In genomic region chr2:179180242-179180641, GRCh38 we compare ENCODE assay signal across 20 cellular contexts.
DNase-seq lines count a peak whose midpoint lies in the region; ATAC-seq, FAIRE-seq and TF ChIP-seq lines count a peak whose summit lies in the region.
"Had no signal": no experiment of that assay in that cellular context is flagged by ENCODE, and none has a peak within 500 bp of the region (broad histone marks: within the 10 kb centered on the region; RNA-seq: fewer than 3 reads in every experiment).

No MANE protein-coding gene starts in this region.

- H2BK120ac ChIP-seq in H1 (replicated peaks; ENCODE audit: low read depth, low read length), result no peak overlapping the region

- H2BK20ac ChIP-seq in H1 (ENCODE audit: low read length), result no peak overlapping the region

- H3K4me3 ChIP-seq in HepG2 (replicated peaks in 1 of 3; ENCODE audit: insufficient read depth in 1 of 3, low read depth in 2 of 3, low read length in 3 of 3), result no peak overlapping the region
- no peak overlapping the region for H3K4me3 ChIP-seq in right lobe of liver
- peak overlapping the region in 1 of 4 experiments; percentile 27; a peak in 1 of 8 replicates for H3K4me3 ChIP-seq in H1 (ENCODE audit: extremely low read depth in 1 of 4, insufficient read depth in 2 of 4, low read depth in 3 of 4, low read length in 4 of 4)
- H3K4me3 ChIP-seq in aorta (ENCODE audit: low read length in 2 of 2), result no peak overlapping the region
- H3K4me3 ChIP-seq: BLaER1 treated with 17β-estradiol and CSF1 and Interleukin-3, amounts not matched to agents 10 nM and 100 nM; MG63 had no signal

- no peak overlapping the region for H2BK15ac ChIP-seq in H1 (ENCODE audit: low read length)

- peak; percentile 84 for ATAC-seq in HepG2
- ATAC-seq in right lobe of liver, result no peak
- no peak for ATAC-seq in aorta (ENCODE audit: low FRiP score)
- ATAC-seq in GM21423 (IDR thresholded peaks at IDR 0.05; ENCODE audit: unreplicated experiment), result no peak
- ATAC-seq: HCT116 had no signal

- no peaks in the 10 kb centered on the region for H3K79me1 ChIP-seq in H1 (ENCODE audit: low read depth, low read length)

- no peak overlapping the region for H4K5ac ChIP-seq in H1 (ENCODE audit: insufficient read length, low read depth, low read length)

- H2AFZ ChIP-seq in HepG2 (ENCODE audit: low read length) (no peak overlapping the region), H1 (ENCODE audit: low read length) (no peak overlapping the region)

- no peak for TF ChIP-seq CTCF in HepG2 (CRISPR knock-in tag; IDR thresholded peaks at IDR 0.05)
- TF ChIP-seq CTCF in right lobe of liver (IDR thresholded peaks at IDR 0.05), result no peak
- TF ChIP-seq CTCF in H1 (IDR thresholded peaks at IDR 0.05; ENCODE audit: control extremely low read depth in 1 of 3, insufficient read depth in 1 of 3, low read depth in 1 of 3, low read length in 3 of 3), result no peak

- H3K56ac ChIP-seq in H1 (replicated peaks; ENCODE audit: insufficient read length, low read depth, low read length), result no peak overlapping the region

- TF ChIP-seq RAD21 in HepG2 (CRISPR knock-in tag; IDR thresholded peaks at IDR 0.05) (no peak), H1 (IDR thresholded peaks at IDR 0.05 in 1 of 2, conservative IDR thresholded peaks at IDR 0.05 in 1 of 2; ENCODE audit: low read depth in 2 of 2, low read length in 2 of 2) (no peak)

- H2BK12ac ChIP-seq in H1 (ENCODE audit: low read depth, low read length), result no peak overlapping the region

- H2BK5ac ChIP-seq in H1 (ENCODE audit: low read depth, low read length), result no peak overlapping the region

- no peak overlapping the region for H4K8ac ChIP-seq in H1 (ENCODE audit: extremely low read depth, insufficient read depth, low read length)

- FAIRE-seq in HepG2 (lab: Jason Lieb, UNC), result peak; percentile 57
- peak; percentile 80 for FAIRE-seq in H1 (lab: Jason Lieb, UNC)
- FAIRE-seq: RCC 7860 had no signal

- peaks cover 13 to 64% of the 10 kb centered on the region in 2 experiments for H3K36me3 ChIP-seq in HepG2 (replicated peaks in 1 of 2; ENCODE audit: control insufficient read depth in 1 of 2, insufficient read depth in 2 of 2, low read length in 2 of 2)
- H3K36me3 ChIP-seq in right lobe of liver, result no peaks in the 10 kb centered on the region
- no peaks in the 10 kb centered on the region; a peak in 1 of 8 replicates for H3K36me3 ChIP-seq in H1 (ENCODE audit: control insufficient read depth in 2 of 4, insufficient read depth in 4 of 4, low read length in 3 of 4)
- peaks cover 0 to 4% of the 10 kb centered on the region in 2 donors for H3K36me3 ChIP-seq in aorta (ENCODE audit: control insufficient read depth in 1 of 2, insufficient read depth in 2 of 2, low read length in 1 of 2)
- H3K36me3 ChIP-seq: MG63 had no signal

- peaks cover 30% of the 10 kb centered on the region for H3K4me1 ChIP-seq in HepG2 (ENCODE audit: insufficient read depth, low read length)
- no peaks in the 10 kb centered on the region for H3K4me1 ChIP-seq in right lobe of liver
- H3K4me1 ChIP-seq in H1 (replicated peaks in 1 of 4; ENCODE audit: control insufficient read depth in 3 of 4, insufficient read depth in 4 of 4, low read length in 3 of 4), result peaks cover 2 to 13% (median 8%) of the 10 kb centered on the region in 4 experiments; a peak in 3 of 7 replicates
- peaks cover 0 to 3% of the 10 kb centered on the region in 2 donors for H3K4me1 ChIP-seq in aorta (ENCODE audit: control insufficient read depth in 1 of 2, insufficient read depth in 2 of 2, low read length in 2 of 2)
- H3K4me1 ChIP-seq: BLaER1 treated with 17β-estradiol and CSF1 and Interleukin-3, amounts not matched to agents 10 nM and 100 nM had no signal

- H4K91ac ChIP-seq in H1 (replicated peaks; ENCODE audit: insufficient read length, low read length), result no peak overlapping the region

- DNase-seq in HepG2 (ENCODE audit: low spot score), result peak; percentile 75
- no peak for DNase-seq in right lobe of liver
- DNase-seq in H1 (ENCODE audit: low read depth in 1 of 2, low spot score in 2 of 2), result no peak
- peak; percentile 13 for DNase-seq in iPS-NIHi7 (ENCODE audit: extremely low spot score)
- DNase-seq in aorta, result no peak
- DNase-seq in effector CD4-positive, alpha-beta T cell, result no peak
- DNase-seq in posterior cingulate gyrus, result no peak
- DNase-seq: DMS 273 treated with DMSO at 0.1 percent for 48 hours, EL, MG63, NCI-H1417 treated with DMSO at 0.1 percent for 48 hours, NCI-H2029 treated with DMSO at 0.1 percent for 48 hours, NCI-H510A treated with DMSO at 0.1 percent for 48 hours, SHP77 had no signal

- H3K27me3 ChIP-seq in HepG2 (ENCODE audit: control insufficient read depth in 1 of 2, insufficient read depth in 2 of 2, low read length in 2 of 2) (no peaks in the 10 kb centered on the region), right lobe of liver (no peaks in the 10 kb centered on the region), H1 (replicated peaks in 1 of 4; ENCODE audit: control insufficient read depth in 3 of 4, extremely low read depth in 1 of 4, insufficient read depth in 3 of 4, low read length in 3 of 4) (no peaks in the 10 kb centered on the region), aorta (ENCODE audit: control insufficient read depth in 1 of 2, insufficient read depth in 2 of 2, low read length in 1 of 2) (no peaks in the 10 kb centered on the region)
- H3K27me3 ChIP-seq: BLaER1 treated with 17β-estradiol and CSF1 and Interleukin-3, amounts not matched to agents 10 nM and 100 nM; MG63 had no signal

- POLR2A ChIA-PET in HepG2 (lab: Yijun Ruan, JAX), result no interaction called here
- POLR2A ChIA-PET in H1 (lab: Charles Lee; ENCODE audit: partially characterized antibody), result no interaction called here

- in situ Hi-C loops in HepG2 (cut with HindIII; ENCODE audit: extremely low pct_ligation_motif_present, low pct_unique_long_range_greater_than_20kb), result no loop called here

- H3K18ac ChIP-seq in H1 (ENCODE audit: extremely low read depth, low read length), result no peak overlapping the region

- no peak overlapping the region for H3K14ac ChIP-seq in H1 (ENCODE audit: insufficient read length)

- no peak overlapping the region for H3K4ac ChIP-seq in H1 (replicated peaks; ENCODE audit: insufficient read length, low read depth, low read length)

- BruUV-seq in HepG2 (replicated peaks; lab: Mats Ljungman, UMichigan), result no TSS peak

- H3K79me2 ChIP-seq in HepG2 (ENCODE audit: insufficient read depth, low read length) (peaks cover 34% of the 10 kb centered on the region), H1 (ENCODE audit: control insufficient read depth in 1 of 2, insufficient read depth in 2 of 2, low read length in 2 of 2) (no peaks in the 10 kb centered on the region; a peak in 1 of 4 replicates)

- no peak overlapping the region for H3K23ac ChIP-seq in H1 (ENCODE audit: insufficient read length)

- H3K9ac ChIP-seq in HepG2 (ENCODE audit: insufficient read depth, low read depth, low read length) (no peak overlapping the region), H1 (replicated peaks in 1 of 4; ENCODE audit: extremely low read depth in 1 of 4, low read depth in 3 of 4, low read length in 3 of 4) (no peak overlapping the region)
- H3K9ac ChIP-seq: BLaER1 treated with 17β-estradiol and CSF1 and Interleukin-3, amounts not matched to agents 10 nM and 100 nM had no signal

- H3K9me3 ChIP-seq in HepG2 (ENCODE audit: low read length) (no peaks in the 10 kb centered on the region), right lobe of liver (no peaks in the 10 kb centered on the region), H1 (ENCODE audit: insufficient read depth in 2 of 2, low read depth in 1 of 2, low read length in 1 of 2) (no peaks in the 10 kb centered on the region), aorta (ENCODE audit: control insufficient read depth, low read length) (no peaks in the 10 kb centered on the region)
- H3K9me3 ChIP-seq: BLaER1 treated with 17β-estradiol and CSF1 and Interleukin-3, amounts not matched to agents 10 nM and 100 nM; MG63 had no signal

- TF ChIP-seq EP300 in HepG2 (IDR thresholded peaks at IDR 0.05; ENCODE audit: low read depth in 2 of 2, low read length in 2 of 2) (no peak), HepG2 (CRISPR knock-in tag; IDR thresholded peaks at IDR 0.05; ENCODE audit: borderline replicate concordance) (no peak), H1 (IDR thresholded peaks at IDR 0.05; ENCODE audit: borderline replicate concordance in 1 of 2, low read depth in 2 of 2, low read length in 2 of 2) (peak in 1 of 2 experiments; percentile 89; a peak in 1 of 3 replicates)

- no peak overlapping the region for H2AK5ac ChIP-seq in H1 (ENCODE audit: low read depth, low read length)

- WGBS in HepG2 (ENCODE audit: low lambda C conversion rate), result 65% methylated on average over 2 of the region's 2 CpGs
- WGBS in right lobe of liver (ENCODE audit: insufficient coverage, low coverage, low lambda C conversion rate, missing lambda C conversion rate), result 65% methylated on average over 2 of the region's 2 CpGs
- WGBS in H1 (ENCODE audit: extremely low coverage in 1 of 2, insufficient coverage in 1 of 2, insufficient read length in 1 of 2, insufficient replicate concordance in 2 of 2, low coverage in 1 of 2, low lambda C conversion rate in 2 of 2, missing lambda C conversion rate in 1 of 2), 2 experiments, result 21% methylated on average over 2 of the region's 2 CpGs; no CpG with 5 or more reads in 1 of the 2 experiments
- WGBS in aorta, 2 donors, result 58 to 65% methylated on average over 2 of the region's 2 CpGs

- no peaks in the 10 kb centered on the region for H3K23me2 ChIP-seq in H1 (ENCODE audit: low read depth, low read length)

- H3K4me2 ChIP-seq in HepG2 (ENCODE audit: low read depth, low read length) (no peak overlapping the region), H1 (ENCODE audit: insufficient read depth in 1 of 2, low read depth in 2 of 2, low read length in 2 of 2) (peak overlapping the region in 1 of 2 experiments; percentile 24; a peak in 2 of 4 replicates)
- H3K4me2 ChIP-seq: BLaER1 treated with 17β-estradiol and CSF1 and Interleukin-3, amounts not matched to agents 10 nM and 100 nM had no signal

- intact Hi-C loops in HepG2 (cut with micrococcal nuclease; ENCODE audit: unreplicated experiment) (no loop called here), right lobe of liver (cut with DNase I) (no loop called here), aorta (cut with DNase I) (no loop called here), posterior cingulate gyrus (cut with DNase I) (no loop called here)

- TF ChIP-seq POLR2A in HepG2 (IDR thresholded peaks at IDR 0.05; ENCODE audit: insufficient read depth in 1 of 2, low read depth in 2 of 2, low read length in 2 of 2), result no peak
- no peak for TF ChIP-seq POLR2A in right lobe of liver (IDR thresholded peaks at IDR 0.05)
- TF ChIP-seq POLR2A in H1 (IDR thresholded peaks at IDR 0.05; ENCODE audit: control extremely low read depth in 1 of 2, low read depth in 2 of 2, low read length in 2 of 2), result no peak

- H4K20me1 ChIP-seq in HepG2 (ENCODE audit: insufficient read depth, low read length), result peaks cover 55% of the 10 kb centered on the region
- no peaks in the 10 kb centered on the region for H4K20me1 ChIP-seq in H1 (replicated peaks in 1 of 2; ENCODE audit: control insufficient read depth in 1 of 2, insufficient read depth in 2 of 2, low read length in 2 of 2)
- H4K20me1 ChIP-seq: BLaER1 treated with 17β-estradiol and CSF1 and Interleukin-3, amounts not matched to agents 10 nM and 100 nM had no signal

- H3K27ac ChIP-seq in HepG2 (ENCODE audit: extremely low read length, insufficient read depth, low read length) (no peak overlapping the region), right lobe of liver (no peak overlapping the region), H1 (ENCODE audit: low read depth, low read length) (peak overlapping the region; percentile 50; the same call in 1 of the 2 replicates), aorta (ENCODE audit: low read depth in 1 of 2, low read length in 2 of 2) (no peak overlapping the region)
- H3K27ac ChIP-seq: 22Rv1; BLaER1 treated with 17β-estradiol and CSF1 and Interleukin-3, amounts not matched to agents 10 nM and 100 nM; HL-60 had no signal

- CTCF ChIA-PET in HepG2 (lab: Yijun Ruan, JAX; ENCODE audit: low intra/inter-chr PET ratio, low total read pairs) (no interaction called here), H1 (lab: Charles Lee; ENCODE audit: partially characterized antibody) (interaction anchor here (0.9 kb wide), 1 partner anchor 158 kb away, joined by 3 read pairs; no protein-coding TSS in a partner anchor)

Comparison
In these comparisons a context has a peak if more than half of its experiments do, and no peak if none do; other contexts are left out.
1. DNase-seq: peak in HepG2 (single experiment) and iPS-NIHi7 (single experiment); none in right lobe of liver (0 of 3), H1 (0 of 2), aorta (0 of 2), effector CD4-positive, alpha-beta T cell (single experiment) and posterior cingulate gyrus (0 of 10).
2. Of the 41 proteins assayed by ChIP-seq in both HepG2 and H1: peak only in HepG2: none; only in H1: ATF2, CHD2, HDAC2, SP1 and TCF12; in both: none; in neither: 35; mixed calls (peak in some experiments, not most) for 1.